In the genomic region with DNA sequence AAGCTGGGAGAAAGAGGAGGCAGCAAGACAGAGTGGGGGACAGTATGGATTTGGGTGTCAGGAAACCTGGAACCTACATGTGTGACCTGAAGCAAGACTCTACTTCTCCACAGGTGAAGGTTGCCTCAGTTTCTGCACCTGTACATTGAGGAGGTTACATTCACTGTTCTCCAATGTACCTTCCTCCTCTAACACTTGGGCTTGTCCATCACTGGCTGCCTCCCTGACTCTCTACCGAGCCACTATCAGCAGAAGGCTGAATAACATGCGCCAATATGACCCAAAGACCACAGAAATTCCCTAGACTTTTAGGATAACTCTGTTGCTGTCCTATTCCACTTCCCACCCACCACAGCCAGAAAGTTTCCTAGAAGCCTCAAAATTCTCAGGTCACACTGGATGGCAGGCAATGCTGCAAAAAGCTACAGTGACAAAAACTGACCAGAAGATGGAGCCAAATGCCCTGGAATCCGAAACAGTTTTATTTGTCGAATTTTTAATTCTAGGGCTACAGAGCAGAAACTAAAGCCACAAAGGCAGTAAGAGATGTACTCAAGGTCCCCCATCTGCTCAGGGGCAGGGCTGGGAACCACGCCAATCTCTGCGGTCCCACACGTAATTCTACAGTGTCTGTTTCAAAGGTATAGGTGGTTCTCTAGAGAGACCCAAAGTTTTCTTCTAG, we compare ENCODE assay signal across 8 cellular contexts.
DNase-seq lines count a peak whose midpoint lies in the region; ATAC-seq and TF ChIP-seq lines count a peak whose summit lies in the region.

No MANE protein-coding gene starts in this region.

- BruUV-seq in OCI-LY7 (replicated peaks; lab: Mats Ljungman, UMichigan), result no TSS peak

- no peaks in the 10 kb centered on the region for H3K36me3 Mint-ChIP-seq in CD8-positive, alpha-beta T cell

- intact Hi-C loops in CD8-positive, alpha-beta T cell (cut with DNase I, micrococcal nuclease), result loop anchor here in 1 of 2 experiments (1.0 to 2.0 kb wide), 3 partner anchors 207 to 665 kb away; no protein-coding TSS in a partner anchor
- intact Hi-C loops in OCI-LY7 (cut with micrococcal nuclease; ENCODE audit: unreplicated experiment), result loop anchor here (1.0 to 10.0 kb wide), 4 partner anchors 98 to 641 kb away; no protein-coding TSS in a partner anchor
- intact Hi-C loops in vagina (cut with DNase I), result loop anchor here (10.0 kb wide), 1 partner anchor 431 kb away; no protein-coding TSS in a partner anchor

- H2AFZ ChIP-seq in OCI-LY7 (ENCODE audit: low read length), result no peak overlapping the region

- peaks cover 13% of the 10 kb centered on the region for H3K27me3 Mint-ChIP-seq in CD8-positive, alpha-beta T cell (ENCODE audit: low read depth)

- H3K79me2 ChIP-seq in OCI-LY7 (ENCODE audit: insufficient read depth, low read depth, low read length), result no peaks in the 10 kb centered on the region

- no peak overlapping the region for H3K27ac Mint-ChIP-seq in CD8-positive, alpha-beta T cell

- no peak overlapping the region for H3K4me3 ChIP-seq in CD8-positive, alpha-beta T cell (ENCODE audit: low read depth, low read length)
- H3K4me3 ChIP-seq in OCI-LY7 (ENCODE audit: low read depth, low read length, poor library complexity, severe bottlenecking) (no peak overlapping the region), vagina (no peak overlapping the region)

- POLR2A ChIA-PET in CD8-positive, alpha-beta T cell (lab: Charles Lee), result no interaction called here
- POLR2A ChIA-PET in OCI-LY7 (lab: Charles Lee), result interaction anchor here (0.5 to 0.7 kb wide), 2 partner anchors 21 to 305 kb away, joined by 3 read pairs; no protein-coding TSS in a partner anchor

- H3K9me3 Mint-ChIP-seq in CD8-positive, alpha-beta T cell, result no peaks in the 10 kb centered on the region

- no peaks in the 10 kb centered on the region for H3K9me3 ChIP-seq in CD8-positive, alpha-beta T cell (ENCODE audit: low read length)
- H3K9me3 ChIP-seq in OCI-LY7 (ENCODE audit: low read length) (no peaks in the 10 kb centered on the region), vagina (no peaks in the 10 kb centered on the region)

- CTCF ChIA-PET in CD8-positive, alpha-beta T cell (lab: Charles Lee), result interaction anchor here (0.6 to 3.0 kb wide), 15 partner anchors 9 to 671 kb away, joined by 3 to 24 read pairs (median 4); no protein-coding TSS in a partner anchor
- CTCF ChIA-PET in OCI-LY7 (lab: Charles Lee; ENCODE audit: unreplicated experiment), result interaction anchor here (1.5 kb wide), 1 partner anchor 35 kb away, joined by 4 read pairs; no protein-coding TSS in a partner anchor

- TF ChIP-seq CTCF in CD8-positive, alpha-beta T cell (IDR thresholded peaks at IDR 0.05), result peak; percentile 63
- TF ChIP-seq CTCF in GM13976 (IDR thresholded peaks at IDR 0.05; ENCODE audit: borderline replicate concordance, control extremely low read depth, extremely low read depth, insufficient read depth, missing control alignments) (peak; percentile 67), OCI-LY7 (conservative IDR thresholded peaks at IDR 0.05; ENCODE audit: low read length) (peak; percentile 93), vagina (IDR thresholded peaks at IDR 0.05) (peak; percentile 10 to 55 (median 31))

- H3K27ac ChIP-seq in CD8-positive, alpha-beta T cell (ENCODE audit: low read depth, low read length), result no peak overlapping the region
- H3K27ac ChIP-seq in OCI-LY7 (ENCODE audit: low read depth, low read length, poor library complexity, severe bottlenecking) (no peak overlapping the region), vagina (no peak overlapping the region)

- no peaks in the 10 kb centered on the region for H4K20me1 ChIP-seq in OCI-LY7 (ENCODE audit: insufficient read depth, low read length)

- H3K4me2 ChIP-seq in OCI-LY7 (ENCODE audit: low read length), result no peak overlapping the region

- H3K4me1 ChIP-seq in CD8-positive, alpha-beta T cell (ENCODE audit: insufficient read depth, low read length), result no peaks in the 10 kb centered on the region
- H3K4me1 ChIP-seq in OCI-LY7 (ENCODE audit: insufficient read depth, low read length, poor library complexity, severe bottlenecking) (no peaks in the 10 kb centered on the region), vagina (no peaks in the 10 kb centered on the region)

- peak; percentile 38 for ATAC-seq in CD8-positive, alpha-beta T cell
- ATAC-seq in HG03175 (IDR thresholded peaks at IDR 0.05; ENCODE audit: unreplicated experiment) (peak; percentile 70), GM21529 (IDR thresholded peaks at IDR 0.05; ENCODE audit: unreplicated experiment) (no peak)

- no peak overlapping the region for H3K4me3 Mint-ChIP-seq in CD8-positive, alpha-beta T cell

- in situ Hi-C loops in GM13976 (cut with MboI; ENCODE audit: low sequenced_read_pairs, unreplicated experiment), result loop anchor here (25.0 kb wide), 2 partner anchors 462 to 1437 kb away; no protein-coding TSS in a partner anchor

- DNase-seq in CD8-positive, alpha-beta T cell, result peak in 3 of 7 experiments; percentile 17 to 19 (median 19)
- DNase-seq in GM13976 (ENCODE audit: low spot score) (peak; percentile 64), OCI-LY7 (ENCODE audit: low spot score) (peak; percentile 51), cerebellum (ENCODE audit: low spot score) (peak; percentile 44), left kidney (ENCODE audit: low read depth, low spot score) (peak; percentile 70), vagina (ENCODE audit: extremely low spot score in 2 of 2) (no peak)

- no peaks in the 10 kb centered on the region for H3K9me2 ChIP-seq in OCI-LY7 (ENCODE audit: insufficient read depth, low read length)

- no peaks in the 10 kb centered on the region for H3K36me3 ChIP-seq in CD8-positive, alpha-beta T cell (ENCODE audit: insufficient read depth, low read length)
- no peaks in the 10 kb centered on the region for H3K36me3 ChIP-seq in OCI-LY7 (ENCODE audit: insufficient read depth, low read length)
- no peaks in the 10 kb centered on the region for H3K36me3 ChIP-seq in vagina

- no peaks in the 10 kb centered on the region for H3K27me3 ChIP-seq in CD8-positive, alpha-beta T cell (ENCODE audit: insufficient read depth, low read length)
- H3K27me3 ChIP-seq in vagina, result no peaks in the 10 kb centered on the region

- TF ChIP-seq POLR2A in vagina (IDR thresholded peaks at IDR 0.05), result no peak

- no peaks in the 10 kb centered on the region for H3K4me1 Mint-ChIP-seq in CD8-positive, alpha-beta T cell (ENCODE audit: low read depth)

Comparison
In these comparisons a context has a peak if more than half of its experiments do, and no peak if none do; other contexts are left out.
1. DNase-seq: peak in GM13976 (single experiment), OCI-LY7 (single experiment), cerebellum (single experiment) and left kidney (single experiment); none in vagina (0 of 2).
2. CTCF ChIP-seq: peak in every context shown above with its lines; median percentile 93 in OCI-LY7; 67 in GM13976; 63 in CD8-positive, alpha-beta T cell; 31 in vagina.